13 cellular contexts compared by ENCODE assay signal in genomic region chr2:108968619-108969018, GRCh38. TPM values are rescaled to one million over a fixed set of nuclear protein-coding genes. Genes with fewer than 3 reads are reported as not detected.
DNase-seq lines count a peak whose midpoint lies in the region; ATAC-seq, FAIRE-seq and TF ChIP-seq lines count a peak whose summit lies in the region.
"Had no signal": no experiment of that assay in that cellular context is flagged by ENCODE, and none has a peak within 500 bp of the region (broad histone marks: within the 10 kb centered on the region; RNA-seq: fewer than 3 reads in every experiment).

No MANE protein-coding gene starts in this region.

- no TSS peak for BruUV-seq in Calu3 (replicated peaks; lab: Mats Ljungman, UMichigan)

- CTCF ChIA-PET in Calu3 (lab: Charles Lee): interaction anchor here (0.8 kb wide), 2 partner anchors 9 to 10 kb away, joined by 3 to 4 read pairs; no protein-coding TSS in a partner anchor

- ATAC-seq in lower lobe of right lung: peak; percentile 29 to 50
- ATAC-seq in GM19467 (IDR thresholded peaks at IDR 0.05; ENCODE audit: unreplicated experiment): no peak

- no peaks in the 10 kb centered on the region for H3K4me1 ChIP-seq in lower lobe of right lung

- no peak overlapping the region for H3K27ac Mint-ChIP-seq in Calu3 (ENCODE audit: unreplicated experiment)

- no peak overlapping the region for H3K4me3 Mint-ChIP-seq in Calu3 (ENCODE audit: low read depth, unreplicated experiment)

- H3K4me3 ChIP-seq in bronchial epithelial cell (ENCODE audit: low read depth, low read length): no peak overlapping the region
- H3K4me3 ChIP-seq in lower lobe of right lung: no peak overlapping the region

- no peaks in the 10 kb centered on the region for H3K9me3 Mint-ChIP-seq in Calu3 (ENCODE audit: low read depth, unreplicated experiment)

- TF ChIP-seq CTCF in Calu3 (IDR thresholded peaks at IDR 0.05; ENCODE audit: unreplicated experiment): no peak
- TF ChIP-seq CTCF in bronchial epithelial cell (IDR thresholded peaks at IDR 0.05; ENCODE audit: insufficient read depth, low read length, severe bottlenecking): no peak
- TF ChIP-seq CTCF in lower lobe of right lung (IDR thresholded peaks at IDR 0.05): no peak

- H3K27ac ChIP-seq in lower lobe of right lung: no peak overlapping the region

- H3K36me3 Mint-ChIP-seq in Calu3 (ENCODE audit: insufficient read depth, unreplicated experiment): no peaks in the 10 kb centered on the region

- DNase-seq in Calu3 (peak; percentile 47), HuH-7 (ENCODE audit: low spot score) (peak; percentile 63), bronchial epithelial cell (ENCODE audit: low read depth) (peak; percentile 71), lower lobe of right lung (no peak), KG1 (lab: John Stamatoyannopoulos, UW) (no peak)
- no peak for DNase-seq in stimulated activated CD4-positive, alpha-beta T cell treated with anti-CD3 and anti-CD28 coated beads, Interleukin-4, amount 100 ng/mL, for 24 hours
- DNase-seq: NCI-H226, retina, RPMI8226 had no signal

- H3K9me3 ChIP-seq in lower lobe of right lung: no peaks in the 10 kb centered on the region

- peaks cover 24% of the 10 kb centered on the region for H3K4me1 Mint-ChIP-seq in Calu3 (ENCODE audit: low read depth, unreplicated experiment)

- no peaks in the 10 kb centered on the region for H3K27me3 Mint-ChIP-seq in Calu3 (ENCODE audit: unreplicated experiment)

- peak; percentile 89 for FAIRE-seq in bronchial epithelial cell (lab: Jason Lieb, UNC)
- FAIRE-seq: TTC549 had no signal

- intact Hi-C loops in Calu3 (cut with micrococcal nuclease; ENCODE audit: unreplicated experiment): no loop called here
- intact Hi-C loops in lower lobe of right lung (cut with DNase I): no loop called here

- no peaks in the 10 kb centered on the region for H3K36me3 ChIP-seq in bronchial epithelial cell (ENCODE audit: control insufficient read depth, insufficient read depth, low read length)
- H3K36me3 ChIP-seq in lower lobe of right lung: no peaks in the 10 kb centered on the region

- H3K27me3 ChIP-seq in bronchial epithelial cell (ENCODE audit: control insufficient read depth, insufficient read depth, low read length) (no peaks in the 10 kb centered on the region), lower lobe of right lung (ENCODE audit: low read depth) (no peaks in the 10 kb centered on the region)

RNA-seq across cellular contexts. Expression of gene EDAR, which starts 20.4 kb away (rescaled TPM):
- total RNA-seq in Calu3 (2022) (not detected in 2 replicates), bronchial epithelial cell (under 0.01 and 0.90 TPM in 2 replicates), lower lobe of right lung (0.12 TPM)
- total RNA-seq: LHCN-M2, subcutaneous adipose tissue had no signal

Comparison
In these comparisons a context has a peak if more than half of its experiments do, and no peak if none do; other contexts are left out.
1. DNase-seq: peak in Calu3 (single experiment), HuH-7 (single experiment) and bronchial epithelial cell (single experiment); none in lower lobe of right lung (single experiment), KG1 (single experiment) and stimulated activated CD4-positive, alpha-beta T cell treated with anti-CD3 and anti-CD28 coated beads, Interleukin-4, amount 100 ng/mL, for 24 hours (single experiment).